In the genomic region with DNA sequence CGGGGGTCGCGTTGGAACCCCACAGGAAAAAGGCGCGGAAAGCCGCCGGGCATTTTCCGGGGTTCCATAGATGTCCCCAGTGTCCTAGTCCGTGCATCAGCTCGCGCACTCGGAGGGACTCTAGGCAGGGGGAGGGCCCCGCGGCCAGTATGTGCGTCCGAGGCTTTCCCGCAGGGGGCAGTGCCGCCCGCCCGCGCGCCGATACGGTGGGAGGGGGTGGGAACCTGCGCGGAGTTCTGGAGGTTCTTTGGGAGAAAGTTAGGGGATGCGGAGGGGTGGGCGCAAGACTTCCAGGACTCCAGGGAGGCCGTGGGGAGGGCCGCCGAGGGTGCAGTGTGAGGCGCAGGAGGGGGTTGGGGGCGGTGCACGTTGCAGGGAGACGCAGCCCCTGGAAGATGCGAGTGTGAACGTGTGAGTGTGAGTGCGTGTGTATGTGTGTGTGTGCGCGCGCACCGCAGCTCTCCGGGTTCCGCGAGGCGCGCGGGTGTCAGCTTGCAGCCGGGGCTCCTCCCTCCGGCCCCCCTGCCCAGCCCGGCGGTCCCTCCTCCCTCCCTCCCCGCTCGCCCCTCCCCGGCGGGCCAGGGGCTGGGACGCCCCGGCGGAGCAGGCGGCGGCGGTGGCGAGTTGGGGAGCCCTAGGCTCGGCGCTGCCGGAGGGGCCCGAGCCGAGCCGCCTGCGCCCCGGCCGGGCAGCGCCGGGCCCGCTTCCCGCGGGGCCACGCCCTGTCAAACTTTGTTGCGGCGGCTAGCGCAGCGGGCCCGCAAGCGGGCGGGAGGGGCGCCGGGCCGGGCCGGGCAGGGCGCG, we compare ENCODE assay signal across 8 cellular contexts. TPM values are rescaled to one million over a fixed set of nuclear protein-coding genes. Genes with fewer than 3 reads are reported as not detected.
A peak's percentile ranks its signal among the peaks of the same experiment; 100 is the strongest.
DNase-seq lines count a peak whose midpoint lies in the region; ATAC-seq and TF ChIP-seq lines count a peak whose summit lies in the region.

A gene with protein sequence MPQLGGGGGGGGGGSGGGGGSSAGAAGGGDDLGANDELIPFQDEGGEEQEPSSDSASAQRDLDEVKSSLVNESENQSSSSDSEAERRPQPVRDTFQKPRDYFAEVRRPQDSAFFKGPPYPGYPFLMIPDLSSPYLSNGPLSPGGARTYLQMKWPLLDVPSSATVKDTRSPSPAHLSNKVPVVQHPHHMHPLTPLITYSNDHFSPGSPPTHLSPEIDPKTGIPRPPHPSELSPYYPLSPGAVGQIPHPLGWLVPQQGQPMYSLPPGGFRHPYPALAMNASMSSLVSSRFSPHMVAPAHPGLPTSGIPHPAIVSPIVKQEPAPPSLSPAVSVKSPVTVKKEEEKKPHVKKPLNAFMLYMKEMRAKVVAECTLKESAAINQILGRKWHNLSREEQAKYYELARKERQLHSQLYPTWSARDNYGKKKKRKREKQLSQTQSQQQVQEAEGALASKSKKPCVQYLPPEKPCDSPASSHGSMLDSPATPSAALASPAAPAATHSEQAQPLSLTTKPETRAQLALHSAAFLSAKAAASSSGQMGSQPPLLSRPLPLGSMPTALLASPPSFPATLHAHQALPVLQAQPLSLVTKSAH (plus strand): TSS at position 559 of the 804 bp plus-strand sequence. CDS start 293 bp downstream, outside the sequence.

- TF ChIP-seq POLR2A in esophagus squamous epithelium (IDR thresholded peaks at IDR 0.05): peak in 1 of 4 donors; percentile 13

- WGBS in esophagus squamous epithelium, 2 donors: 0% methylated on average over 4 of the region's 91 CpGs; no CpG with 5 or more reads in 1 of the 2 donors

- H3K36me3 ChIP-seq in esophagus squamous epithelium: no peaks in the 10 kb centered on the region
- no peaks in the 10 kb centered on the region for H3K36me3 ChIP-seq in mucosa of descending colon (ENCODE audit: low read depth)
- H3K36me3 ChIP-seq in tibial artery: no peaks in the 10 kb centered on the region

- DNase-seq in AG04449 (ENCODE audit: low read depth, low spot score): no peak
- peak; percentile 46 for DNase-seq in NCI-H1694 treated with DMSO at 0.1 percent for 48 hours (lab: John Stamatoyannopoulos, UW)
- DNase-seq in activated T-cell treated with anti-CD3 and anti-CD28 coated beads, Interleukin-2, amount 50 U/mL, for 24 hours: peak; percentile 57
- no peak for DNase-seq in esophagus squamous epithelium (lab: John Stamatoyannopoulos, UW)
- peak; percentile 59 to 74 (median 69) for DNase-seq in mucosa of descending colon
- DNase-seq in tibial artery: peak; percentile 82 to 92
- no peak for DNase-seq in GM19240 (ENCODE audit: insufficient read length, low spot score)

- no peaks in the 10 kb centered on the region for H3K9me3 ChIP-seq in esophagus squamous epithelium
- no peaks in the 10 kb centered on the region for H3K9me3 ChIP-seq in mucosa of descending colon
- H3K9me3 ChIP-seq in tibial artery: no peaks in the 10 kb centered on the region

- H3K4me1 ChIP-seq in esophagus squamous epithelium (peaks cover 12 to 54% (median 32%) of the 10 kb centered on the region in 3 donors), mucosa of descending colon (ENCODE audit: low read depth) (peaks cover 12% of the 10 kb centered on the region), tibial artery (peaks cover 0 to 49% (median 31%) of the 10 kb centered on the region in 4 donors)

- intact Hi-C loops in esophagus squamous epithelium (cut with DNase I) (loop anchor here (5.0 kb wide), 1 partner anchor 154 kb away; no protein-coding TSS in a partner anchor), mucosa of descending colon (cut with DNase I, micrococcal nuclease) (loop anchor here in 1 of 2 donors (5.0 kb wide), 1 partner anchor 154 kb away; no protein-coding TSS in a partner anchor), tibial artery (cut with DNase I; ENCODE audit: low total_unique reads) (loop anchor here (1.0 to 10.0 kb wide), 2 partner anchors 150 to 158 kb away; partner anchors contain the start of gene KCMF1)

- peak within 1 kb of the TSS; percentile 71 to 91 (median 85) for H3K27ac ChIP-seq in esophagus squamous epithelium
- H3K27ac ChIP-seq in tibial artery: peak within 1 kb of the TSS; percentile 81 to 88

- H3K27me3 Mint-ChIP-seq in activated T-cell treated with anti-CD3 and anti-CD28 coated beads, Interleukin-2, amount 50 U/mL, for 24 hours: peaks cover 68% of the 10 kb centered on the region

- POLR2A ChIA-PET in AG04449 (lab: Yijun Ruan, JAX): interaction anchor here (0.6 to 2.6 kb wide), 6 partner anchors 123 to 222 kb away, joined by 3 to 9 read pairs (median 4); partner anchors contain the start of gene ELMOD3

- H3K27ac Mint-ChIP-seq in activated T-cell treated with anti-CD3 and anti-CD28 coated beads, Interleukin-2, amount 50 U/mL, for 24 hours: no peak within 1 kb of the TSS

- H3K36me3 Mint-ChIP-seq in activated T-cell treated with anti-CD3 and anti-CD28 coated beads, Interleukin-2, amount 50 U/mL, for 24 hours (ENCODE audit: low read depth): no peaks in the 10 kb centered on the region

- H3K4me3 ChIP-seq in AG04449 (ENCODE audit: low read depth, low read length): peak within 1 kb of the TSS; percentile 86
- H3K4me3 ChIP-seq in GM12875 (ENCODE audit: low read depth, low read length): peak within 1 kb of the TSS; percentile 37
- peak within 1 kb of the TSS; percentile 43 to 88 (median 70) for H3K4me3 ChIP-seq in esophagus squamous epithelium
- peak within 1 kb of the TSS; percentile 11 for H3K4me3 ChIP-seq in mucosa of descending colon
- H3K4me3 ChIP-seq in tibial artery: peak within 1 kb of the TSS; percentile 71 to 75

- H3K4me3 Mint-ChIP-seq in activated T-cell treated with anti-CD3 and anti-CD28 coated beads, Interleukin-2, amount 50 U/mL, for 24 hours: peak within 1 kb of the TSS; percentile 74

- CTCF ChIA-PET in AG04449 (lab: Yijun Ruan, JAX): interaction anchor here (0.7 to 7.6 kb wide), 38 partner anchors 8 to 207 kb away, joined by 3 to 146 read pairs (median 4); no protein-coding TSS in a partner anchor

- peak; percentile 84 for ATAC-seq in mucosa of descending colon

- peaks cover 0 to 26% (median 0%) of the 10 kb centered on the region in 4 donors for H3K27me3 ChIP-seq in esophagus squamous epithelium
- H3K27me3 ChIP-seq in tibial artery: no peaks in the 10 kb centered on the region

- H3K9me3 Mint-ChIP-seq in activated T-cell treated with anti-CD3 and anti-CD28 coated beads, Interleukin-2, amount 50 U/mL, for 24 hours: no peaks in the 10 kb centered on the region

- peaks cover 12% of the 10 kb centered on the region for H3K4me1 Mint-ChIP-seq in activated T-cell treated with anti-CD3 and anti-CD28 coated beads, Interleukin-2, amount 50 U/mL, for 24 hours (ENCODE audit: low read depth)

- TF ChIP-seq CTCF in AG04449 (IDR thresholded peaks at IDR 0.05; ENCODE audit: insufficient read depth, low read length, missing control alignments): peak; percentile 98
- peak; percentile 55 for TF ChIP-seq CTCF in GM12875 (IDR thresholded peaks at IDR 0.05; ENCODE audit: borderline replicate concordance, insufficient read depth, low read depth, low read length)
- peak; percentile 34 to 79 (median 76) for TF ChIP-seq CTCF in esophagus squamous epithelium (IDR thresholded peaks at IDR 0.05)
- peak; percentile 39 for TF ChIP-seq CTCF in mucosa of descending colon (IDR thresholded peaks at IDR 0.05)
- TF ChIP-seq CTCF in tibial artery (IDR thresholded peaks at IDR 0.05): peak; percentile 90 to 92

RNA-seq across cellular contexts. Expression of the gene that starts here (rescaled TPM):
- total RNA-seq in esophagus squamous epithelium: 1 to 10 TPM in 2 of 4 donors, under 1 TPM in 2; 0.29 to 4.0 (median 1.3) TPM
- total RNA-seq in mucosa of descending colon: 10 to 100 TPM in 1 of 3 donors, 1 to 10 TPM in 2; 1.3 to 22.9 (median 3.0) TPM

Comparison
In these comparisons a context has a peak if more than half of its experiments do, and no peak if none do; other contexts are left out.
1. DNase-seq: peak in NCI-H1694 treated with DMSO at 0.1 percent for 48 hours (single experiment), activated T-cell treated with anti-CD3 and anti-CD28 coated beads, Interleukin-2, amount 50 U/mL, for 24 hours (single experiment), mucosa of descending colon (3 of 3) and tibial artery (2 of 2); none in AG04449 (single experiment), esophagus squamous epithelium (single experiment) and GM19240 (single experiment).
2. H3K4me3 ChIP-seq: peak in every context shown above with its lines; median percentile 86 in AG04449; 73 in tibial artery; 70 in esophagus squamous epithelium; 37 in GM12875; 11 in mucosa of descending colon.
3. CTCF ChIP-seq: peak in every context shown above with its lines; median percentile 98 in AG04449; 91 in tibial artery; 76 in esophagus squamous epithelium; 55 in GM12875; 39 in mucosa of descending colon.